ENCODE assay signal across 10 cellular contexts in genomic region chr19:29724102-29724641, GRCh38. TPM values are rescaled to one million over a fixed set of nuclear protein-coding genes. Genes with fewer than 3 reads are reported as not detected.
DNase-seq lines count a peak whose midpoint lies in the region; ATAC-seq, FAIRE-seq and TF ChIP-seq lines count a peak whose summit lies in the region.
"Had no signal": no experiment of that assay in that cellular context is flagged by ENCODE, and none has a peak within 500 bp of the region (broad histone marks: within the 10 kb centered on the region; RNA-seq: fewer than 3 reads in every experiment).

No MANE protein-coding gene starts in this region.

- ATAC-seq in WTC11 = peak; percentile 80
- ATAC-seq in psoas muscle = peak in 1 of 4 donors; percentile 36
- no peak for ATAC-seq in GM18520 (IDR thresholded peaks at IDR 0.05; ENCODE audit: unreplicated experiment)

- no peaks in the 10 kb centered on the region for H3K79me2 ChIP-seq in fibroblast of lung (ENCODE audit: control insufficient read depth, insufficient read depth, low read length)

- no peaks in the 10 kb centered on the region for H3K9me3 Mint-ChIP-seq in WTC11

- H3K4me3 ChIP-seq in fibroblast of lung (replicated peaks in 1 of 4; ENCODE audit: control extremely low read depth in 1 of 4, insufficient read depth in 1 of 4, low read depth in 3 of 4, low read length in 4 of 4) (peak overlapping the region in 2 of 4 experiments; percentile 31 to 42), psoas muscle (peak overlapping the region; percentile 57)
- H3K4me3 ChIP-seq: SK-N-MC had no signal

- no peaks in the 10 kb centered on the region for H4K20me1 ChIP-seq in fibroblast of lung (ENCODE audit: control insufficient read depth, extremely low read depth, insufficient read depth, low read length)

- POLR2A ChIA-PET in WTC11 (lab: Charles Lee) = interaction anchor here (1.2 kb wide), 1 partner anchor 9 kb away, joined by 4 read pairs; the partner anchor contains the start of gene C19orf12

- 3 to 6% (median 4%) methylated on average over 31 to 39 of the region's 39 CpGs for WGBS in psoas muscle, 3 donors

- peak overlapping the region; percentile 35 for H3K4me2 ChIP-seq in fibroblast of lung (ENCODE audit: extremely low read depth, insufficient read depth, low read length)

- TF ChIP-seq CTCF in WTC11 (IDR thresholded peaks at IDR 0.05) (no peak), fibroblast of lung (conservative IDR thresholded peaks at IDR 0.05 in 1 of 2, IDR thresholded peaks at IDR 0.05 in 1 of 2; ENCODE audit: low read depth in 1 of 2, low read length in 2 of 2) (peak in 1 of 2 donors; percentile 12), psoas muscle (IDR thresholded peaks at IDR 0.05) (no peak)

- H3K9me3 ChIP-seq in fibroblast of lung (ENCODE audit: control insufficient read depth, insufficient read depth, low read depth, low read length) = no peaks in the 10 kb centered on the region
- no peaks in the 10 kb centered on the region for H3K9me3 ChIP-seq in psoas muscle

- no peak overlapping the region for H3K9ac ChIP-seq in fibroblast of lung (ENCODE audit: insufficient read depth, low read length)

- H3K4me1 Mint-ChIP-seq in WTC11 = peaks cover 15% of the 10 kb centered on the region

- H3K27ac ChIP-seq in fibroblast of lung (ENCODE audit: insufficient read depth, low read length) (no peak overlapping the region), psoas muscle (no peak overlapping the region)
- H3K27ac ChIP-seq: SK-N-MC had no signal

- H3K4me1 ChIP-seq in fibroblast of lung (ENCODE audit: control insufficient read depth, extremely low read depth, insufficient read depth, low read length) = no peaks in the 10 kb centered on the region
- H3K4me1 ChIP-seq in psoas muscle = peaks cover 4% of the 10 kb centered on the region

- H3K27me3 Mint-ChIP-seq in WTC11 (ENCODE audit: low read depth) = peaks cover 24% of the 10 kb centered on the region

- H3K27me3 ChIP-seq in fibroblast of lung (ENCODE audit: control insufficient read depth, insufficient read depth, low read length) = peaks cover 11% of the 10 kb centered on the region
- peaks cover 0 to 7% (median 2%) of the 10 kb centered on the region in 3 donors for H3K27me3 ChIP-seq in psoas muscle (ENCODE audit: insufficient read depth in 3 of 3, low read length in 2 of 3)

- CTCF ChIA-PET in WTC11 (lab: Charles Lee) = interaction anchor here (0.9 to 2.5 kb wide), 6 partner anchors 8 to 148 kb away, joined by 3 to 29 read pairs (median 4); no protein-coding TSS in a partner anchor

- H3K36me3 Mint-ChIP-seq in WTC11 = no peaks in the 10 kb centered on the region

- H3K36me3 ChIP-seq in fibroblast of lung (ENCODE audit: control insufficient read depth, insufficient read depth, low read length) = no peaks in the 10 kb centered on the region
- H3K36me3 ChIP-seq in psoas muscle (ENCODE audit: insufficient read depth in 1 of 2, low read depth in 1 of 2) = no peaks in the 10 kb centered on the region

- DNase-seq in DMS53 (lab: John Stamatoyannopoulos, UW) = peak; percentile 27
- DNase-seq in DMS53 treated with DMSO at 0.1 percent for 48 hours (lab: John Stamatoyannopoulos, UW; ENCODE audit: unreplicated experiment) = no peak
- DNase-seq in WTC11 (ENCODE audit: low spot score) = peak; percentile 62
- DNase-seq in fibroblast of lung (ENCODE audit: low read depth in 2 of 2) = peak; percentile 6 to 32
- DNase-seq in psoas muscle = no peak
- no peak for DNase-seq in SW480 (ENCODE audit: low spot score)
- DNase-seq in urothelium cell line (ENCODE audit: low spot score) = no peak

- H3K4me3 Mint-ChIP-seq in WTC11 = peak overlapping the region; percentile 60

- H3K27ac Mint-ChIP-seq in WTC11 = no peak overlapping the region

- intact Hi-C loops in psoas muscle (cut with DNase I) = no loop called here

- H2AFZ ChIP-seq in fibroblast of lung (ENCODE audit: low read length) = no peak overlapping the region

- FAIRE-seq in urothelium cell line (lab: Jason Lieb, UNC) = no peak
- FAIRE-seq: A204.1 had no signal

TF ChIP-seq in WTC11, 78 proteins besides CTCF, POLR2A, EP300 and RAD21 (continues in another document):
- TF ChIP-seq ZNF416 (CRISPR knock-in tag; IDR thresholded peaks at IDR 0.05) = no peak
- no peak for TF ChIP-seq E2F1 (CRISPR knock-in tag; IDR thresholded peaks at IDR 0.05)
- TF ChIP-seq TEAD4 (CRISPR knock-in tag; IDR thresholded peaks at IDR 0.05) = no peak
- TF ChIP-seq USF2 (CRISPR knock-in tag; IDR thresholded peaks at IDR 0.05) = peak; percentile 45; the same call in 1 of the 2 replicates
- TF ChIP-seq HMGA2 (CRISPR knock-in tag; IDR thresholded peaks at IDR 0.05) = no peak
- no peak for TF ChIP-seq ERG (CRISPR knock-in tag; IDR thresholded peaks at IDR 0.05)
- TF ChIP-seq PRDM15 (CRISPR knock-in tag; IDR thresholded peaks at IDR 0.05) = no peak
- peak; percentile 47; the same call in 1 of the 2 replicates for TF ChIP-seq MYBL2 (CRISPR knock-in tag; IDR thresholded peaks at IDR 0.05)

RNA-seq across cellular contexts. Expression of gene C19orf12, which starts 9.1 kb away (rescaled TPM):
- total RNA-seq in WTC11 (2021) = 15.5 to 19.0 TPM (median 17.2 TPM) in 3 replicates
- 23.1 and 26.8 TPM in 2 replicates for total RNA-seq in fibroblast of lung
- polyA plus RNA-seq in fibroblast of lung = 18.0 and 25.4 TPM in 2 replicates
- polyA plus RNA-seq in fibroblast of lung (2012) = 20.5 and 25.4 TPM in 2 replicates
- polyA minus RNA-seq in fibroblast of lung (ENCODE audit: low replicate concordance) = 12.0 and 21.6 TPM in 2 replicates
- 10 to 100 TPM; 37.5 to 93.3 (median 55.6) TPM for total RNA-seq in psoas muscle
- polyA plus RNA-seq in psoas muscle = 100 to 1,000 TPM in 1 of 3 donors, 10 to 100 TPM in 2; 46.8 to 142 (median 68.4) TPM

RNA-seq across cellular contexts. Expression of gene PLEKHF1, which starts 58.9 kb away (rescaled TPM):
- total RNA-seq in WTC11 (2021) (10.8 to 17.9 TPM (median 14.0 TPM) in 3 replicates), fibroblast of lung (50.1 and 72.5 TPM in 2 replicates), psoas muscle (100 to 1,000 TPM in 1 of 4 donors, 10 to 100 TPM in 2, 1 to 10 TPM in 1; 5.1 to 119 (median 44.0) TPM)
- polyA plus RNA-seq in fibroblast of lung (5.2 and 7.7 TPM in 2 replicates), psoas muscle (10 to 100 TPM; 60.2 to 77.0 (median 73.8) TPM)
- 8.6 and 15.4 TPM in 2 replicates for polyA plus RNA-seq in fibroblast of lung (2012)
- polyA minus RNA-seq in fibroblast of lung (ENCODE audit: low replicate concordance) = 11.3 and 23.3 TPM in 2 replicates

Comparison
In these comparisons a context has a peak if more than half of its experiments do, and no peak if none do; other contexts are left out.
1. DNase-seq: peak in DMS53 (single experiment), WTC11 (single experiment) and fibroblast of lung (2 of 2); none in DMS53 treated with DMSO at 0.1 percent for 48 hours (single experiment), psoas muscle (0 of 2), SW480 (single experiment) and urothelium cell line (single experiment).